In genomic region chr1:59579222-59579621, GRCh38 we compare ENCODE assay signal across 23 cellular contexts.
DNase-seq lines count a peak whose midpoint lies in the region; ATAC-seq, FAIRE-seq and TF ChIP-seq lines count a peak whose summit lies in the region.
"Had no signal": no experiment of that assay in that cellular context is flagged by ENCODE, and none has a peak within 500 bp of the region (broad histone marks: within the 10 kb centered on the region; RNA-seq: fewer than 3 reads in every experiment).

No MANE protein-coding gene starts in this region.

- no peak overlapping the region for H3K14ac ChIP-seq in IMR-90 (replicated peaks; ENCODE audit: low read depth, low read length)

- no peaks in the 10 kb centered on the region for H3K79me2 ChIP-seq in K562 (ENCODE audit: control insufficient read depth, insufficient read depth, low read length)

- H3K36me3 ChIP-seq in IMR-90 (ENCODE audit: control insufficient read depth, insufficient read depth, low read length) (no peaks in the 10 kb centered on the region), K562 (ENCODE audit: control insufficient read depth, insufficient read depth, low read length) (no peaks in the 10 kb centered on the region)

- no peak overlapping the region for H4K91ac ChIP-seq in IMR-90 (ENCODE audit: insufficient read depth, low read depth, low read length)

- no peak overlapping the region for H2BK5ac ChIP-seq in IMR-90 (ENCODE audit: low read depth, low read length, poor library complexity, severe bottlenecking)

- H3K9me3 ChIP-seq in A549 (no peaks in the 10 kb centered on the region), IMR-90 (ENCODE audit: control insufficient read depth, insufficient read depth, low read length) (no peaks in the 10 kb centered on the region; the same call in 1 of the 2 replicates), K562 (replicated peaks; ENCODE audit: control insufficient read depth, insufficient read depth, low read depth, low read length) (no peaks in the 10 kb centered on the region)

- H4K20me1 ChIP-seq in IMR-90 (ENCODE audit: insufficient read depth, low read length): no peaks in the 10 kb centered on the region
- no peaks in the 10 kb centered on the region for H4K20me1 ChIP-seq in K562 (replicated peaks; ENCODE audit: control insufficient read depth, insufficient read depth, low read length)
- H4K20me1 ChIP-seq: BLaER1 treated with 17β-estradiol and CSF1 and Interleukin-3, amounts not matched to agents 10 nM and 100 nM had no signal

- H3K4me1 ChIP-seq in A549: no peaks in the 10 kb centered on the region
- H3K4me1 ChIP-seq in IMR-90 (ENCODE audit: control insufficient read depth, insufficient read depth, low read length): no peaks in the 10 kb centered on the region
- no peaks in the 10 kb centered on the region for H3K4me1 ChIP-seq in K562 (replicated peaks in 1 of 2; ENCODE audit: control insufficient read depth in 2 of 2, insufficient read depth in 2 of 2, low read length in 2 of 2)

- TF ChIP-seq EP300 in A549 (IDR thresholded peaks at IDR 0.05): no peak
- no peak for TF ChIP-seq EP300 in K562 (IDR thresholded peaks at IDR 0.05; ENCODE audit: low read length)

- no peak overlapping the region for H3K23ac ChIP-seq in IMR-90 (ENCODE audit: low read depth, low read length)

- no peak overlapping the region for H3K56ac ChIP-seq in IMR-90 (ENCODE audit: extremely low read depth, insufficient read depth, low read length)

- TF ChIP-seq CTCF in A549 (IDR thresholded peaks at IDR 0.05): no peak
- TF ChIP-seq CTCF in IMR-90 (conservative IDR thresholded peaks at IDR 0.05; ENCODE audit: low read depth, low read length): no peak
- TF ChIP-seq CTCF in K562 (IDR thresholded peaks at IDR 0.05 in 2 of 3, conservative IDR thresholded peaks at IDR 0.05 in 1 of 3; ENCODE audit: insufficient read depth in 2 of 3, low read depth in 1 of 3, low read length in 3 of 3): no peak

- H3K4me2 ChIP-seq in A549 (no peak overlapping the region), IMR-90 (ENCODE audit: low read depth, low read length) (no peak overlapping the region), K562 (ENCODE audit: insufficient read depth, low read length) (no peak overlapping the region)

- no peak overlapping the region for H3K18ac ChIP-seq in IMR-90 (ENCODE audit: low read depth, low read length)

- H2BK15ac ChIP-seq in IMR-90 (ENCODE audit: low read depth, low read length): no peak overlapping the region

- CTCF ChIA-PET in A549 (lab: Yijun Ruan, JAX): no interaction called here
- CTCF ChIA-PET in IMR-90 (lab: Yijun Ruan, JAX): no interaction called here
- CTCF ChIA-PET in K562 (lab: Yijun Ruan, JAX; ENCODE audit: low intra/inter-chr PET ratio): no interaction called here

- H2AFZ ChIP-seq in IMR-90 (replicated peaks; ENCODE audit: low read length, poor library complexity) (no peak overlapping the region), K562 (ENCODE audit: low read depth, low read length) (no peak overlapping the region)

- TF ChIP-seq RAD21 in A549 (conservative IDR thresholded peaks at IDR 0.05 in 1 of 2, IDR thresholded peaks at IDR 0.05 in 1 of 2): no peak
- no peak for TF ChIP-seq RAD21 in IMR-90 (IDR thresholded peaks at IDR 0.05; ENCODE audit: low read length)
- no peak for TF ChIP-seq RAD21 in K562 (CRISPR knock-in tag; conservative IDR thresholded peaks at IDR 0.05 in 1 of 2, IDR thresholded peaks at IDR 0.05 in 1 of 2)

- no peak overlapping the region for H2BK120ac ChIP-seq in IMR-90 (ENCODE audit: low read depth, low read length)

- ATAC-seq in A549 (no peak), IMR-90 (ENCODE audit: low read depth) (no peak), K562 (no peak), HG03460 (IDR thresholded peaks at IDR 0.05; ENCODE audit: unreplicated experiment) (no peak), GM21576 (IDR thresholded peaks at IDR 0.05; ENCODE audit: unreplicated experiment) (no peak)
- ATAC-seq: CD8-positive, alpha-beta T cell had no signal

- no peaks in the 10 kb centered on the region for H3K9me1 ChIP-seq in IMR-90 (ENCODE audit: insufficient read depth, low read length)
- no peaks in the 10 kb centered on the region for H3K9me1 ChIP-seq in K562 (ENCODE audit: control insufficient read depth, insufficient read depth, low read length)

- H2AK9ac ChIP-seq in IMR-90 (replicated peaks; ENCODE audit: low read depth, low read length, poor library complexity): no peak overlapping the region

- POLR2A ChIA-PET in A549 (lab: Yijun Ruan, JAX) (no interaction called here), IMR-90 (lab: Charles Lee; ENCODE audit: unreplicated experiment) (no interaction called here), K562 (lab: Yijun Ruan, JAX) (no interaction called here)

- in situ Hi-C loops in IMR-90 (cut with MboI; ENCODE audit: low sequenced_read_pairs) (no loop called here), K562 (cut with MboI) (no loop called here)

- H3K27ac ChIP-seq in A549: no peak overlapping the region
- H3K27ac ChIP-seq in IMR-90 (ENCODE audit: insufficient read depth, low read length): no peak overlapping the region
- H3K27ac ChIP-seq in K562 (ENCODE audit: extremely low read depth, low read depth, low read length): no peak overlapping the region
- H3K27ac ChIP-seq: C4-2B had no signal

- dilution Hi-C loops in IMR-90 (cut with HindIII; ENCODE audit: low sequenced_read_pairs, unreplicated experiment): no loop called here

- no peak overlapping the region for H2AK5ac ChIP-seq in IMR-90 (ENCODE audit: low read depth, low read length)

- no peak overlapping the region for H2BK20ac ChIP-seq in IMR-90 (ENCODE audit: low read depth, low read length)

- no peak overlapping the region for H4K8ac ChIP-seq in IMR-90 (ENCODE audit: low read depth in 2 of 2, low read length in 2 of 2)

- H3K27me3 ChIP-seq in IMR-90 (ENCODE audit: control insufficient read depth, insufficient read depth, low read length): no peaks in the 10 kb centered on the region
- H3K27me3 ChIP-seq in K562 (ENCODE audit: control insufficient read depth in 2 of 2, insufficient read depth in 2 of 2, low read length in 2 of 2): no peaks in the 10 kb centered on the region
- H3K27me3 ChIP-seq: BLaER1 treated with 17β-estradiol and CSF1 and Interleukin-3, amounts not matched to agents 10 nM and 100 nM had no signal

- no peak overlapping the region for H4K5ac ChIP-seq in IMR-90 (ENCODE audit: low read depth, low read length)

- WGBS in A549 (ENCODE audit: missing lambda C conversion rate): 48% methylated on average over 1 of the region's 1 CpG
- 100% methylated on average over 1 of the region's 1 CpG; no CpG with 5 or more reads in 1 of the 2 experiments for WGBS in IMR-90 (ENCODE audit: extremely low coverage in 2 of 2, insufficient read length in 1 of 2), 2 experiments
- WGBS in K562 (ENCODE audit: insufficient coverage, low coverage, missing lambda C conversion rate): 0% methylated on average over 1 of the region's 1 CpG

- intact Hi-C loops in IMR-90 (cut with micrococcal nuclease) (loop anchor here (10.0 kb wide), 1 partner anchor 176 kb away; no protein-coding TSS in a partner anchor), K562 (cut with micrococcal nuclease) (no loop called here)

- BruUV-seq in IMR-90 (replicated peaks; lab: Mats Ljungman, UMichigan) (no TSS peak), K562 (replicated peaks; lab: Mats Ljungman, UMichigan) (no TSS peak)

- H3K4ac ChIP-seq in IMR-90 (ENCODE audit: low read depth, low read length): no peak overlapping the region

- TF ChIP-seq POLR2A in A549 (IDR thresholded peaks at IDR 0.05; ENCODE audit: low read length) (no peak), IMR-90 (IDR thresholded peaks at IDR 0.05; ENCODE audit: low read depth, low read length) (no peak), K562 (conservative IDR thresholded peaks at IDR 0.05) (no peak)

- no peaks in the 10 kb centered on the region for H3K79me1 ChIP-seq in IMR-90 (ENCODE audit: low read depth in 1 of 2, low read length in 2 of 2)

- FAIRE-seq in A549 (lab: Jason Lieb, UNC) (no peak), K562 (lab: Jason Lieb, UNC) (no peak)
- FAIRE-seq: A204.1, GM12878, GM12892, GM18507 had no signal

- H3K9ac ChIP-seq in IMR-90 (ENCODE audit: low read depth, low read length) (no peak overlapping the region), K562 (ENCODE audit: insufficient read depth in 1 of 2, low read depth in 2 of 2, low read length in 2 of 2) (no peak overlapping the region)
- H3K9ac ChIP-seq: BLaER1 treated with 17β-estradiol and CSF1 and Interleukin-3, amounts not matched to agents 10 nM and 100 nM had no signal

- DNase-seq in A549 (ENCODE audit: low read depth in 1 of 2, low spot score in 1 of 2): no peak
- DNase-seq in IMR-90: no peak
- no peak for DNase-seq in K562 (ENCODE audit: extremely low read depth in 1 of 4, low spot score in 3 of 4)
- DNase-seq in cerebellar cortex (ENCODE audit: low spot score): no peak
- DNase-seq: 8988T; AML-193; CD4-positive, alpha-beta T cell; CD8-positive, alpha-beta T cell; DMS 273 treated with DMSO at 0.1 percent for 48 hours; DMS153; DMS53; DMS79; DND-41; EL; GDM1 had no signal

- H3K4me3 ChIP-seq in A549: no peak overlapping the region
- no peak overlapping the region for H3K4me3 ChIP-seq in IMR-90 (ENCODE audit: insufficient read depth, low read depth, low read length)
- H3K4me3 ChIP-seq in K562: no peak overlapping the region
- H3K4me3 ChIP-seq: BLaER1 treated with 17β-estradiol and CSF1 and Interleukin-3, amounts not matched to agents 10 nM and 100 nM; GM12878 had no signal

TF ChIP-seq in IMR-90, 13 proteins besides CTCF, POLR2A, EP300 and RAD21:
- peak; percentile 50 for TF ChIP-seq MAFK (IDR thresholded peaks at IDR 0.05; ENCODE audit: low read depth, low read length)
- no peak for TF ChIP-seq MXI1 (IDR thresholded peaks at IDR 0.05; ENCODE audit: borderline replicate concordance, low read depth, low read length)

Comparison
In these comparisons a context has a peak if more than half of its experiments do, and no peak if none do; other contexts are left out.
1. Of the 35 proteins assayed by ChIP-seq in both K562 and A549: peak only in K562: none; only in A549: MAFK; in both: none; in neither: 34.